In the genomic region with DNA sequence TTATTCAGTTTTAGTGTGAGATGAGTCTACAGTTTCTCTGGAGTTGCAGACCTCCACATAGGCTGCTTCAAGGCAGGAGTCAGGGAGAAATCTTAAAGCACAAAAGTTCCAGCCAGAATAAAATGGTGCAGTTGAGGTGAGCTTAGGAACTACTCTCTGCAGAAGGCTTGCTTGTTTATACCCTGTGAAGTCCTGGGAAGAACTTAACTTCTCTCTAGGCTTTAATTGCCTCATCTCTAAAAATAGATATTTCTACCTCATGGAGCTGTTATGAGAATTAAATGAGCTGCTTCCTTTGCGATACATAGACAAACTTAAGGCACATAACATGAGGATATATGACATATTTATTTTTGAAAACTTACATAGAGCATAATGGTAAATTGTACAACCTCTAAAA, we compare ENCODE assay signal across 3 cellular contexts.
"Had no signal": no experiment of that assay in that cellular context is flagged by ENCODE, and none has a peak within 500 bp of the region (broad histone marks: within the 10 kb centered on the region; RNA-seq: fewer than 3 reads in every experiment).

No MANE protein-coding gene starts in this region.

- H3K4me3 ChIP-seq: GM23338 had no signal

- H2AFZ ChIP-seq: GM23338 had no signal

- DNase-seq: HCEC 1CT, IMR-90 had no signal
